In genomic region chr5:73498057-73498992, GRCh38 we compare ENCODE assay signal across 8 cellular contexts. TPM values are rescaled to one million over a fixed set of nuclear protein-coding genes. Genes with fewer than 3 reads are reported as not detected.
A peak's percentile ranks its signal among the peaks of the same experiment; 100 is the strongest.
DNase-seq lines count a peak whose midpoint lies in the region; ATAC-seq and TF ChIP-seq lines count a peak whose summit lies in the region.

TSS of gene BTF3 (plus strand) at chr5:73498442. CDS start at chr5:73498668, 226 bp downstream.

- intact Hi-C loops in mammary epithelial cell (cut with micrococcal nuclease), result loop anchor here (2.0 kb wide), 2 partner anchors 44 to 544 kb away; no protein-coding TSS in a partner anchor

- H3K36me3 ChIP-seq in ACC112 (ENCODE audit: insufficient read depth, low read length), result peaks cover 31% of the 10 kb centered on the region
- peaks cover 45% of the 10 kb centered on the region for H3K36me3 ChIP-seq in WERI-Rb-1
- H3K36me3 ChIP-seq in mammary epithelial cell (ENCODE audit: insufficient read depth, low read length), result peaks cover 18% of the 10 kb centered on the region

- peaks cover 38 to 56% of the 10 kb centered on the region in 2 donors for H3K4me1 Mint-ChIP-seq in immature natural killer cell

- H3K27ac ChIP-seq in ACC112 (ENCODE audit: low read depth, low read length) (peak within 1 kb of the TSS; percentile 86), WERI-Rb-1 (peak within 1 kb of the TSS; percentile 91), mammary epithelial cell (ENCODE audit: insufficient read depth, low read depth, low read length) (peak within 1 kb of the TSS; percentile 95)

- peak within 1 kb of the TSS; percentile 96 to 98 (median 96) for H3K4me3 Mint-ChIP-seq in immature natural killer cell

- H3K36me3 Mint-ChIP-seq in immature natural killer cell, result peaks cover 0 to 20% (median 7%) of the 10 kb centered on the region in 3 donors

- in situ Hi-C loops in mammary epithelial cell (cut with MboI; ENCODE audit: low sequenced_read_pairs in 2 of 2), result loop anchor here in 1 of 2 donors (25.0 kb wide), 1 partner anchor 411 kb away; no protein-coding TSS in a partner anchor

- H3K9me3 ChIP-seq in WERI-Rb-1 (ENCODE audit: severe bottlenecking) (no peaks in the 10 kb centered on the region), mammary epithelial cell (replicated peaks; ENCODE audit: insufficient read depth, low read length) (no peaks in the 10 kb centered on the region)

- H3K27me3 ChIP-seq in ACC112 (ENCODE audit: insufficient read depth, low read length) (no peaks in the 10 kb centered on the region), WERI-Rb-1 (ENCODE audit: insufficient read depth, low read depth, severe bottlenecking) (no peaks in the 10 kb centered on the region), mammary epithelial cell (ENCODE audit: insufficient read depth, low read length) (no peaks in the 10 kb centered on the region)

- peak within 1 kb of the TSS; percentile 98 for H3K9ac ChIP-seq in mammary epithelial cell (ENCODE audit: insufficient read depth, low read length)

- 2% methylated on average over 11 of the region's 67 CpGs for WGBS in mammary epithelial cell (ENCODE audit: low coverage, missing lambda C conversion rate)

- H3K27me3 Mint-ChIP-seq in immature natural killer cell (ENCODE audit: low read depth in 3 of 3), result peaks cover 6 to 19% (median 8%) of the 10 kb centered on the region in 3 donors

- peak within 1 kb of the TSS; percentile 95 to 98 (median 97) for H3K27ac Mint-ChIP-seq in immature natural killer cell

- ATAC-seq in GM18870 (IDR thresholded peaks at IDR 0.05; ENCODE audit: unreplicated experiment) (peak; percentile 94), HG03135 (IDR thresholded peaks at IDR 0.05; ENCODE audit: unreplicated experiment) (peak; percentile 96)

- peak within 1 kb of the TSS; percentile 91 for H3K4me3 ChIP-seq in ACC112 (ENCODE audit: low read depth, low read length)
- peak within 1 kb of the TSS; percentile 98 for H3K4me3 ChIP-seq in WERI-Rb-1 (ENCODE audit: low read depth, low read length)
- H3K4me3 ChIP-seq in mammary epithelial cell (replicated peaks in 1 of 3; ENCODE audit: insufficient read depth in 1 of 3, low read depth in 2 of 3, low read length in 3 of 3), result peak within 1 kb of the TSS; percentile 90 to 97 (median 92)

- TF ChIP-seq CTCF in WERI-Rb-1 (IDR thresholded peaks at IDR 0.05; ENCODE audit: low read depth, low read length), result no peak
- TF ChIP-seq CTCF in mammary epithelial cell (conservative IDR thresholded peaks at IDR 0.05 in 1 of 2, IDR thresholded peaks at IDR 0.05 in 1 of 2; ENCODE audit: extremely low read depth in 1 of 2, insufficient read depth in 1 of 2, low read depth in 1 of 2, low read length in 2 of 2), result no peak

- H3K4me1 ChIP-seq in ACC112 (ENCODE audit: control insufficient read depth, insufficient read depth, low read length, unreplicated experiment) (peaks cover 29% of the 10 kb centered on the region), mammary epithelial cell (ENCODE audit: insufficient read depth, low read length) (peaks cover 8% of the 10 kb centered on the region)

- H2AFZ ChIP-seq in ACC112 (ENCODE audit: low read length, unreplicated experiment) (peak within 1 kb of the TSS; percentile 58), mammary epithelial cell (ENCODE audit: low read depth, low read length) (peak within 1 kb of the TSS; percentile 90)

- dilution Hi-C loops in mammary epithelial cell (cut with HindIII; ENCODE audit: low sequenced_read_pairs), result loop anchor here (25.0 kb wide), 1 partner anchor 411 kb away; no protein-coding TSS in a partner anchor

- CTCF ChIA-PET in mammary epithelial cell (lab: Charles Lee; ENCODE audit: low non-redundant PET), result interaction anchor here (0.6 to 0.8 kb wide), 2 partner anchors 18 to 98 kb away, joined by 3 to 6 read pairs; no protein-coding TSS in a partner anchor

- no TSS peak for BruUV-seq in mammary epithelial cell (replicated peaks; lab: Mats Ljungman, UMichigan)

- H4K20me1 ChIP-seq in mammary epithelial cell (ENCODE audit: insufficient read depth, low read length), result peaks cover 4% of the 10 kb centered on the region

- DNase-seq in NCI-H2196 treated with DMSO at 0.1 percent for 48 hours (lab: John Stamatoyannopoulos, UW; ENCODE audit: unreplicated experiment) (peak; percentile 65), WERI-Rb-1 (peak; percentile 97), mammary epithelial cell (peak; percentile 96), immature natural killer cell (peak; percentile 91 to 92 (median 92)), smooth muscle cell of the brain vasculature (ENCODE audit: low read depth, low spot score) (peak; percentile 90)

- H3K79me2 ChIP-seq in ACC112 (ENCODE audit: control insufficient read depth, insufficient read depth, low read length, unreplicated experiment) (peaks cover 53% of the 10 kb centered on the region), mammary epithelial cell (ENCODE audit: insufficient read depth, low read length) (peaks cover 58% of the 10 kb centered on the region)

- H3K4me2 ChIP-seq in mammary epithelial cell (ENCODE audit: insufficient read depth, low read depth, low read length), result peak within 1 kb of the TSS; percentile 95

- peaks cover 0 to 4% (median 0%) of the 10 kb centered on the region in 6 donors for H3K9me3 Mint-ChIP-seq in immature natural killer cell

RNA-seq across cellular contexts. Expression of gene BTF3, which starts in this region (rescaled TPM):
- total RNA-seq in mammary epithelial cell, result 100 to 1,000 TPM; 365 to 681 TPM
- polyA plus RNA-seq in mammary epithelial cell (522 TPM), immature natural killer cell (100 to 1,000 TPM; 483 to 591 (median 494) TPM)
- polyA minus RNA-seq in mammary epithelial cell, result 321 TPM

Comparison
In these comparisons a context has a peak if more than half of its experiments do, and no peak if none do; other contexts are left out.
1. Peak in every context shown above with its lines: DNase-seq, ATAC-seq, H3K4me3 ChIP-seq and H3K27ac ChIP-seq.